12 cellular contexts compared by ENCODE assay signal in genomic region chr21:31108969-31109368, GRCh38.
DNase-seq lines count a peak whose midpoint lies in the region; ATAC-seq and TF ChIP-seq lines count a peak whose summit lies in the region.
"Had no signal": no experiment of that assay in that cellular context is flagged by ENCODE, and none has a peak within 500 bp of the region (broad histone marks: within the 10 kb centered on the region; RNA-seq: fewer than 3 reads in every experiment).

No MANE protein-coding gene starts in this region.

- 38% methylated on average over 4 of the region's 4 CpGs for WGBS in hepatocyte (ENCODE audit: low lambda C conversion rate, missing lambda C conversion rate)

- no peaks in the 10 kb centered on the region for H3K36me3 ChIP-seq in OCI-LY1 (ENCODE audit: insufficient read depth, low read length)
- H3K36me3 ChIP-seq in hepatocyte (replicated peaks; ENCODE audit: insufficient read depth, low read depth): no peaks in the 10 kb centered on the region
- H3K36me3 ChIP-seq: vagina had no signal

- ATAC-seq in GM18907 (IDR thresholded peaks at IDR 0.05; ENCODE audit: unreplicated experiment) (peak; percentile 74), HG03342 (IDR thresholded peaks at IDR 0.05; ENCODE audit: unreplicated experiment) (no peak)

- H3K4me2 ChIP-seq in OCI-LY1 (ENCODE audit: low read length): no peak overlapping the region
- no peak overlapping the region for H3K4me2 ChIP-seq in hepatocyte

- H2AFZ ChIP-seq in OCI-LY1 (ENCODE audit: low read length) (no peak overlapping the region), hepatocyte (no peak overlapping the region)

- peak overlapping the region; percentile 32 for H3K27ac ChIP-seq in OCI-LY1 (ENCODE audit: low read depth, low read length, poor library complexity, severe bottlenecking)
- no peak overlapping the region for H3K27ac ChIP-seq in hepatocyte
- H3K27ac ChIP-seq: vagina had no signal

- no peaks in the 10 kb centered on the region for H3F3A ChIP-seq in OCI-LY1 (ENCODE audit: insufficient read depth, low read length)

- H3K9ac ChIP-seq in OCI-LY1 (ENCODE audit: low read length): no peak overlapping the region

- DNase-seq in Ammon's horn (ENCODE audit: low spot score): peak; percentile 78
- DNase-seq in hepatocyte (ENCODE audit: low spot score): no peak
- DNase-seq in occipital lobe (lab: John Stamatoyannopoulos, UW): no peak
- no peak for DNase-seq in NCI-H2196 (lab: John Stamatoyannopoulos, UW; ENCODE audit: unreplicated experiment)
- no peak for DNase-seq in SIG-M5 (lab: John Stamatoyannopoulos, UW)
- DNase-seq: activated gamma-delta T cell; SHP77; stimulated activated CD4-positive, alpha-beta T cell treated with anti-CD3 and anti-CD28 coated beads, Interleukin-15, amount 100 ng/mL, for 24 hours had no signal

- H3K4me1 ChIP-seq in OCI-LY1 (ENCODE audit: insufficient read depth, low read length, severe bottlenecking): peaks cover 22% of the 10 kb centered on the region
- peaks cover 3% of the 10 kb centered on the region for H3K4me1 ChIP-seq in hepatocyte (ENCODE audit: insufficient read depth)
- H3K4me1 ChIP-seq: vagina had no signal

- H3K79me2 ChIP-seq in OCI-LY1 (ENCODE audit: insufficient read depth, low read length) (no peaks in the 10 kb centered on the region), hepatocyte (no peaks in the 10 kb centered on the region)

- 0 out of 2 replicates have a peak, but pooled peaks cover 3% of the 10 kb centered on the region for H3K9me3 ChIP-seq in OCI-LY1 (ENCODE audit: low read length)
- H3K9me3 ChIP-seq in hepatocyte (ENCODE audit: low read depth): no peaks in the 10 kb centered on the region
- H3K9me3 ChIP-seq: vagina had no signal

- H3K9me2 ChIP-seq in OCI-LY1 (ENCODE audit: low read depth, low read length) (no peaks in the 10 kb centered on the region), hepatocyte (replicated peaks; ENCODE audit: insufficient read depth) (no peaks in the 10 kb centered on the region)

- TF ChIP-seq CTCF in OCI-LY1 (IDR thresholded peaks at IDR 0.05; ENCODE audit: low read length) (peak; percentile 40; the same call in 1 of the 2 replicates), hepatocyte (IDR thresholded peaks at IDR 0.05; ENCODE audit: poor library complexity) (peak; percentile 39)

- no peak overlapping the region for H3K4me3 ChIP-seq in OCI-LY1 (ENCODE audit: low read depth, low read length, poor library complexity, severe bottlenecking)
- no peak overlapping the region for H3K4me3 ChIP-seq in hepatocyte
- H3K4me3 ChIP-seq: vagina had no signal

- H4K20me1 ChIP-seq in OCI-LY1 (ENCODE audit: insufficient read depth, low read length) (no peaks in the 10 kb centered on the region), hepatocyte (ENCODE audit: insufficient read depth, poor library complexity, severe bottlenecking) (no peaks in the 10 kb centered on the region)

- no peaks in the 10 kb centered on the region; the same call in 1 of the 2 replicates for H3K27me3 ChIP-seq in OCI-LY1 (ENCODE audit: insufficient read depth, low read length)
- H3K27me3 ChIP-seq in hepatocyte: no peaks in the 10 kb centered on the region
- H3K27me3 ChIP-seq: vagina had no signal
